In genomic region chr13:44294868-44295267, GRCh38 we compare ENCODE assay signal across 14 cellular contexts.
DNase-seq lines count a peak whose midpoint lies in the region; TF ChIP-seq lines count a peak whose summit lies in the region.
"Had no signal": no experiment of that assay in that cellular context is flagged by ENCODE, and none has a peak within 500 bp of the region (broad histone marks: within the 10 kb centered on the region; RNA-seq: fewer than 3 reads in every experiment).

No MANE protein-coding gene starts in this region.

- no peak for TF ChIP-seq EP300 in sigmoid colon (IDR thresholded peaks at IDR 0.05)

- TF ChIP-seq POLR2A in sigmoid colon (IDR thresholded peaks at IDR 0.05): no peak

- WGBS in sigmoid colon, 2 donors: 97 to 99% methylated on average over 1 of the region's 1 CpG

- in situ Hi-C loops in G401 (cut with HindIII; ENCODE audit: low sequenced_read_pairs): no loop called here

- peak overlapping the region; percentile 29 for H3K27ac ChIP-seq in angular gyrus (ENCODE audit: low read depth, low read length)
- peak overlapping the region in 3 of 4 donors; percentile 75 to 88 (median 87) for H3K27ac ChIP-seq in sigmoid colon

- peaks cover 2% of the 10 kb centered on the region for H3K27me3 Mint-ChIP-seq in activated naive CD4-positive, alpha-beta T cell treated with anti-CD3 and anti-CD28 coated beads, Interleukin-2, amount 50 U/mL, for 24 hours
- H3K27me3 Mint-ChIP-seq in activated T-helper 2 cell treated with anti-CD3 and anti-CD28 coated beads, Interferon-gamma antibody, Interleukin-2, Interleukin-4, amounts not matched to agents 10 μg/mL and 5 μg/mL and 100 μg/mL, durations not matched to agents 14 hours and 24 hours and 36 hours (ENCODE audit: low read depth): peaks cover 15% of the 10 kb centered on the region

- no peaks in the 10 kb centered on the region for H3K36me3 ChIP-seq in sigmoid colon

- H3K4me3 Mint-ChIP-seq in activated naive CD4-positive, alpha-beta T cell treated with anti-CD3 and anti-CD28 coated beads, Interleukin-2, amount 50 U/mL, for 24 hours: no peak overlapping the region
- H3K4me3 Mint-ChIP-seq in activated T-helper 2 cell treated with anti-CD3 and anti-CD28 coated beads, Interferon-gamma antibody, Interleukin-2, Interleukin-4, amounts not matched to agents 10 μg/mL and 5 μg/mL and 100 μg/mL, durations not matched to agents 14 hours and 24 hours and 36 hours (ENCODE audit: low read depth): no peak overlapping the region
- H3K4me3 Mint-ChIP-seq: CD8-positive, alpha-beta memory T cell had no signal

- intact Hi-C loops in sigmoid colon (cut with DNase I): no loop called here
- intact Hi-C loops in activated T-helper 2 cell treated with anti-CD3 and anti-CD28 coated beads, Interferon-gamma antibody, Interleukin-2, Interleukin-4, amounts not matched to agents 10 μg/mL and 5 μg/mL and 100 μg/mL, durations not matched to agents 14 hours and 24 hours and 36 hours (cut with micrococcal nuclease): no loop called here

- no peak for DNase-seq in activated naive CD4-positive, alpha-beta T cell treated with anti-CD3 and anti-CD28 coated beads, Interleukin-2, amount 50 U/mL, for 16 hours
- DNase-seq in MV-4-11 (lab: John Stamatoyannopoulos, UW) (peak; percentile 6), sigmoid colon (no peak), GM19238 (ENCODE audit: insufficient read length, low spot score) (no peak), G401 (ENCODE audit: low spot score) (no peak)
- no peak for DNase-seq in activated T-helper 2 cell treated with anti-CD3 and anti-CD28 coated beads, Interferon-gamma antibody, Interleukin-2, Interleukin-4, amounts not matched to agents 10 μg/mL and 5 μg/mL and 100 μg/mL, durations not matched to agents 14 hours and 24 hours and 36 hours (ENCODE audit: low spot score)
- DNase-seq: CD8-positive, alpha-beta memory T cell; DMS79 treated with DMSO at 0.1 percent for 48 hours; NCI-H1048; NCI-H146; NCI-H2081; NCI-H82 had no signal

- peaks cover 27% of the 10 kb centered on the region for H3K4me1 Mint-ChIP-seq in activated naive CD4-positive, alpha-beta T cell treated with anti-CD3 and anti-CD28 coated beads, Interleukin-2, amount 50 U/mL, for 24 hours
- H3K4me1 Mint-ChIP-seq in activated T-helper 2 cell treated with anti-CD3 and anti-CD28 coated beads, Interferon-gamma antibody, Interleukin-2, Interleukin-4, amounts not matched to agents 10 μg/mL and 5 μg/mL and 100 μg/mL, durations not matched to agents 14 hours and 24 hours and 36 hours (ENCODE audit: low read depth): peaks cover 10% of the 10 kb centered on the region

- H3K27me3 ChIP-seq in sigmoid colon: no peaks in the 10 kb centered on the region

- peak overlapping the region; percentile 90 for H3K27ac Mint-ChIP-seq in activated naive CD4-positive, alpha-beta T cell treated with anti-CD3 and anti-CD28 coated beads, Interleukin-2, amount 50 U/mL, for 24 hours
- H3K27ac Mint-ChIP-seq in activated T-helper 2 cell treated with anti-CD3 and anti-CD28 coated beads, Interferon-gamma antibody, Interleukin-2, Interleukin-4, amounts not matched to agents 10 μg/mL and 5 μg/mL and 100 μg/mL, durations not matched to agents 14 hours and 24 hours and 36 hours: no peak overlapping the region
- H3K27ac Mint-ChIP-seq: CD8-positive, alpha-beta memory T cell had no signal

- no peaks in the 10 kb centered on the region for H3K36me3 Mint-ChIP-seq in activated naive CD4-positive, alpha-beta T cell treated with anti-CD3 and anti-CD28 coated beads, Interleukin-2, amount 50 U/mL, for 24 hours
- no peaks in the 10 kb centered on the region for H3K36me3 Mint-ChIP-seq in activated T-helper 2 cell treated with anti-CD3 and anti-CD28 coated beads, Interferon-gamma antibody, Interleukin-2, Interleukin-4, amounts not matched to agents 10 μg/mL and 5 μg/mL and 100 μg/mL, durations not matched to agents 14 hours and 24 hours and 36 hours (ENCODE audit: low read depth)

- no peaks in the 10 kb centered on the region for H3K9me3 ChIP-seq in sigmoid colon

- H3K4me1 ChIP-seq in sigmoid colon: peaks cover 0 to 50% (median 36%) of the 10 kb centered on the region in 4 donors

- H3K4me3 ChIP-seq in sigmoid colon: no peak overlapping the region

- H3K9me3 Mint-ChIP-seq in activated naive CD4-positive, alpha-beta T cell treated with anti-CD3 and anti-CD28 coated beads, Interleukin-2, amount 50 U/mL, for 24 hours: no peaks in the 10 kb centered on the region
- H3K9me3 Mint-ChIP-seq in activated T-helper 2 cell treated with anti-CD3 and anti-CD28 coated beads, Interferon-gamma antibody, Interleukin-2, Interleukin-4, amounts not matched to agents 10 μg/mL and 5 μg/mL and 100 μg/mL, durations not matched to agents 14 hours and 24 hours and 36 hours: no peaks in the 10 kb centered on the region
- H3K9me3 Mint-ChIP-seq: CD8-positive, alpha-beta memory T cell had no signal

- TF ChIP-seq CTCF in sigmoid colon (IDR thresholded peaks at IDR 0.05): no peak
